9 cellular contexts compared by ENCODE assay signal in genomic region chr16:81608515-81609209, GRCh38.
DNase-seq lines count a peak whose midpoint lies in the region; ATAC-seq and TF ChIP-seq lines count a peak whose summit lies in the region.
"Had no signal": no experiment of that assay in that cellular context is flagged by ENCODE, and none has a peak within 500 bp of the region (broad histone marks: within the 10 kb centered on the region; RNA-seq: fewer than 3 reads in every experiment).

No MANE protein-coding gene starts in this region.

- no peak overlapping the region for H3K18ac ChIP-seq in IMR-90 (ENCODE audit: low read depth, low read length)

- H2BK5ac ChIP-seq in IMR-90 (ENCODE audit: low read depth, low read length, poor library complexity, severe bottlenecking) = no peak overlapping the region

- no TSS peak for BruUV-seq in IMR-90 (replicated peaks; lab: Mats Ljungman, UMichigan)

- no peaks in the 10 kb centered on the region for H3K36me3 ChIP-seq in CD4-positive, alpha-beta memory T cell (ENCODE audit: insufficient read depth, low read length)
- H3K36me3 ChIP-seq in IMR-90 (ENCODE audit: control insufficient read depth, insufficient read depth, low read length) = peaks cover 9% of the 10 kb centered on the region; the same call in 1 of the 2 replicates

- ATAC-seq in IMR-90 (ENCODE audit: low read depth) = peak; percentile 53
- ATAC-seq in HG03139 (IDR thresholded peaks at IDR 0.05; ENCODE audit: unreplicated experiment) = no peak

- H3K4me3 Mint-ChIP-seq in CD4-positive, alpha-beta memory T cell = no peak overlapping the region
- H3K4me3 Mint-ChIP-seq in neural crest cell = no peak overlapping the region
- H3K4me3 Mint-ChIP-seq in activated T-helper 1 cell treated with anti-CD3 and anti-CD28 coated beads, Interleukin-12 subunit alpha, Interleukin-12 subunit beta, Interleukin-2, Interleukin-4 antibody, amounts not matched to agents 30 ng/mL and 10 ng/mL and 1 ng/mL, durations not matched to agents 14 hours and 24 hours and 36 hours = no peak overlapping the region

- H4K8ac ChIP-seq in IMR-90 (ENCODE audit: low read depth in 2 of 2, low read length in 2 of 2) = no peak overlapping the region

- H3K56ac ChIP-seq in IMR-90 (ENCODE audit: extremely low read depth, insufficient read depth, low read length) = no peak overlapping the region

- no peak overlapping the region for H3K27ac ChIP-seq in CD4-positive, alpha-beta memory T cell (ENCODE audit: low read depth, low read length)
- H3K27ac ChIP-seq in IMR-90 (ENCODE audit: insufficient read depth, low read length) = no peak overlapping the region
- H3K27ac ChIP-seq: KMS-11 had no signal

- intact Hi-C loops in CD4-positive, alpha-beta memory T cell (cut with micrococcal nuclease) = no loop called here
- intact Hi-C loops in IMR-90 (cut with micrococcal nuclease) = loop anchor here (5.0 kb wide), 1 partner anchor 206 kb away; no protein-coding TSS in a partner anchor
- intact Hi-C loops in activated T-helper 1 cell treated with anti-CD3 and anti-CD28 coated beads, Interleukin-12 subunit alpha, Interleukin-12 subunit beta, Interleukin-2, Interleukin-4 antibody, amounts not matched to agents 30 ng/mL and 10 ng/mL and 1 ng/mL, durations not matched to agents 14 hours and 24 hours and 36 hours (cut with micrococcal nuclease) = no loop called here

- H3K9ac ChIP-seq in IMR-90 (ENCODE audit: low read depth, low read length) = no peak overlapping the region
- H3K9ac ChIP-seq: KMS-11 had no signal

- H3K4me3 ChIP-seq in CD4-positive, alpha-beta memory T cell (ENCODE audit: low read length in 2 of 2) = no peak overlapping the region
- H3K4me3 ChIP-seq in IMR-90 (ENCODE audit: insufficient read depth, low read depth, low read length) = no peak overlapping the region

- TF ChIP-seq RAD21 in IMR-90 (IDR thresholded peaks at IDR 0.05; ENCODE audit: low read length) = no peak

- no peak overlapping the region for H4K91ac ChIP-seq in IMR-90 (ENCODE audit: insufficient read depth, low read depth, low read length)

- H3K9me1 ChIP-seq in IMR-90 (ENCODE audit: insufficient read depth, low read length) = no peaks in the 10 kb centered on the region; the same call in 1 of the 2 replicates

- no peaks in the 10 kb centered on the region for H3K4me1 ChIP-seq in CD4-positive, alpha-beta memory T cell (ENCODE audit: insufficient read depth, low read length)
- H3K4me1 ChIP-seq in IMR-90 (ENCODE audit: control insufficient read depth, insufficient read depth, low read length) = peaks cover 14% of the 10 kb centered on the region

- H3K4me1 Mint-ChIP-seq in CD4-positive, alpha-beta memory T cell = peaks cover 0 to 9% (median 2%) of the 10 kb centered on the region in 4 donors
- peaks cover 48% of the 10 kb centered on the region for H3K4me1 Mint-ChIP-seq in neural crest cell
- no peaks in the 10 kb centered on the region for H3K4me1 Mint-ChIP-seq in activated T-helper 1 cell treated with anti-CD3 and anti-CD28 coated beads, Interleukin-12 subunit alpha, Interleukin-12 subunit beta, Interleukin-2, Interleukin-4 antibody, amounts not matched to agents 30 ng/mL and 10 ng/mL and 1 ng/mL, durations not matched to agents 14 hours and 24 hours and 36 hours (ENCODE audit: low read depth)

- CTCF ChIA-PET in CD4-positive, alpha-beta memory T cell (lab: Charles Lee; ENCODE audit: partially characterized antibody) = interaction anchor here (1.4 kb wide), 1 partner anchor 47 kb away, joined by 3 read pairs; no protein-coding TSS in a partner anchor
- CTCF ChIA-PET in IMR-90 (lab: Yijun Ruan, JAX) = no interaction called here

- peaks cover 13 to 36% of the 10 kb centered on the region in 2 experiments for H3K79me1 ChIP-seq in IMR-90 (ENCODE audit: low read depth in 1 of 2, low read length in 2 of 2)

- no peak for DNase-seq in CD4-positive, alpha-beta memory T cell
- DNase-seq in IMR-90 (peak; percentile 65), dedifferentiated amniotic fluid mesenchymal stem cell (ENCODE audit: extremely low spot score) (peak; percentile 53), neural crest cell (ENCODE audit: low read depth, low spot score) (no peak), cerebellum (ENCODE audit: low spot score) (no peak), HCEC 1CT (no peak)
- no peak for DNase-seq in activated T-helper 1 cell treated with anti-CD3 and anti-CD28 coated beads, Interleukin-12 subunit alpha, Interleukin-12 subunit beta, Interleukin-2, Interleukin-4 antibody, amounts not matched to agents 30 ng/mL and 10 ng/mL and 1 ng/mL, durations not matched to agents 14 hours and 24 hours and 36 hours (ENCODE audit: low spot score)

- TF ChIP-seq CTCF in IMR-90 (conservative IDR thresholded peaks at IDR 0.05; ENCODE audit: low read depth, low read length) = no peak
- TF ChIP-seq CTCF in neural crest cell (conservative IDR thresholded peaks at IDR 0.05) = no peak

- H4K5ac ChIP-seq in IMR-90 (ENCODE audit: low read depth, low read length) = no peak overlapping the region

- H3K9me3 ChIP-seq in CD4-positive, alpha-beta memory T cell (ENCODE audit: control insufficient read depth in 1 of 2, low read length in 2 of 2) = no peaks in the 10 kb centered on the region
- H3K9me3 ChIP-seq in IMR-90 (ENCODE audit: control insufficient read depth, insufficient read depth, low read length) = no peaks in the 10 kb centered on the region

- no peak overlapping the region for H3K4me2 ChIP-seq in IMR-90 (ENCODE audit: low read depth, low read length)
- H3K4me2 ChIP-seq: KMS-11 had no signal

- H2AK5ac ChIP-seq in IMR-90 (ENCODE audit: low read depth, low read length) = no peak overlapping the region

- peaks cover 17 to 42% of the 10 kb centered on the region in 2 donors for H3K36me3 Mint-ChIP-seq in CD4-positive, alpha-beta memory T cell
- H3K36me3 Mint-ChIP-seq in neural crest cell (ENCODE audit: low read depth) = peaks cover 4% of the 10 kb centered on the region
- H3K36me3 Mint-ChIP-seq in activated T-helper 1 cell treated with anti-CD3 and anti-CD28 coated beads, Interleukin-12 subunit alpha, Interleukin-12 subunit beta, Interleukin-2, Interleukin-4 antibody, amounts not matched to agents 30 ng/mL and 10 ng/mL and 1 ng/mL, durations not matched to agents 14 hours and 24 hours and 36 hours (ENCODE audit: low read depth) = peaks cover 1% of the 10 kb centered on the region

- H3K4ac ChIP-seq in IMR-90 (ENCODE audit: low read depth, low read length) = no peak overlapping the region

- WGBS in IMR-90 (ENCODE audit: extremely low coverage in 2 of 2, insufficient read length in 1 of 2), 2 experiments = 81% methylated on average over 5 of the region's 13 CpGs; no CpG with 5 or more reads in 1 of the 2 experiments

- H2AK9ac ChIP-seq in IMR-90 (replicated peaks; ENCODE audit: low read depth, low read length, poor library complexity) = no peak overlapping the region

- dilution Hi-C loops in IMR-90 (cut with HindIII; ENCODE audit: low sequenced_read_pairs, unreplicated experiment) = no loop called here

- H3K27ac Mint-ChIP-seq in CD4-positive, alpha-beta memory T cell = peak overlapping the region in 5 of 7 donors; percentile 12 to 79 (median 44)
- H3K27ac Mint-ChIP-seq in neural crest cell (ENCODE audit: unreplicated experiment) = peak overlapping the region; percentile 65
- H3K27ac Mint-ChIP-seq in activated T-helper 1 cell treated with anti-CD3 and anti-CD28 coated beads, Interleukin-12 subunit alpha, Interleukin-12 subunit beta, Interleukin-2, Interleukin-4 antibody, amounts not matched to agents 30 ng/mL and 10 ng/mL and 1 ng/mL, durations not matched to agents 14 hours and 24 hours and 36 hours = no peak overlapping the region

- no peak overlapping the region for H3K23ac ChIP-seq in IMR-90 (ENCODE audit: low read depth, low read length)

- no peaks in the 10 kb centered on the region for H3K27me3 Mint-ChIP-seq in CD4-positive, alpha-beta memory T cell
- H3K27me3 Mint-ChIP-seq in neural crest cell (ENCODE audit: low read depth) = no peaks in the 10 kb centered on the region
- no peaks in the 10 kb centered on the region for H3K27me3 Mint-ChIP-seq in activated T-helper 1 cell treated with anti-CD3 and anti-CD28 coated beads, Interleukin-12 subunit alpha, Interleukin-12 subunit beta, Interleukin-2, Interleukin-4 antibody, amounts not matched to agents 30 ng/mL and 10 ng/mL and 1 ng/mL, durations not matched to agents 14 hours and 24 hours and 36 hours (ENCODE audit: insufficient read depth)

- POLR2A ChIA-PET in CD4-positive, alpha-beta memory T cell (lab: Charles Lee; ENCODE audit: partially characterized antibody) = no interaction called here
- POLR2A ChIA-PET in IMR-90 (lab: Charles Lee; ENCODE audit: unreplicated experiment) = no interaction called here

- peaks cover 83% of the 10 kb centered on the region for H4K20me1 ChIP-seq in IMR-90 (ENCODE audit: insufficient read depth, low read length)

- H3K14ac ChIP-seq in IMR-90 (replicated peaks; ENCODE audit: low read depth, low read length) = no peak overlapping the region

- H2BK15ac ChIP-seq in IMR-90 (ENCODE audit: low read depth, low read length) = no peak overlapping the region

- in situ Hi-C loops in IMR-90 (cut with MboI; ENCODE audit: low sequenced_read_pairs) = no loop called here

- TF ChIP-seq POLR2A in IMR-90 (IDR thresholded peaks at IDR 0.05; ENCODE audit: low read depth, low read length) = no peak

- no peak overlapping the region for H2BK20ac ChIP-seq in IMR-90 (ENCODE audit: low read depth, low read length)

- H2BK120ac ChIP-seq in IMR-90 (ENCODE audit: low read depth, low read length) = no peak overlapping the region

- no peaks in the 10 kb centered on the region for H3K9me3 Mint-ChIP-seq in CD4-positive, alpha-beta memory T cell
- H3K9me3 Mint-ChIP-seq in neural crest cell = no peaks in the 10 kb centered on the region
- H3K9me3 Mint-ChIP-seq in activated T-helper 1 cell treated with anti-CD3 and anti-CD28 coated beads, Interleukin-12 subunit alpha, Interleukin-12 subunit beta, Interleukin-2, Interleukin-4 antibody, amounts not matched to agents 30 ng/mL and 10 ng/mL and 1 ng/mL, durations not matched to agents 14 hours and 24 hours and 36 hours = no peaks in the 10 kb centered on the region

- no peaks in the 10 kb centered on the region for H3K27me3 ChIP-seq in CD4-positive, alpha-beta memory T cell (ENCODE audit: insufficient read depth, low read length)
- no peaks in the 10 kb centered on the region for H3K27me3 ChIP-seq in IMR-90 (ENCODE audit: control insufficient read depth, insufficient read depth, low read length)

- H2AFZ ChIP-seq in IMR-90 (replicated peaks; ENCODE audit: low read length, poor library complexity) = no peak overlapping the region

TF ChIP-seq in IMR-90, 13 proteins besides CTCF, POLR2A, EP300 and RAD21:
- TF ChIP-seq RCOR1 (IDR thresholded peaks at IDR 0.05; ENCODE audit: insufficient replicate concordance, low read length) (no peak), CEBPB (IDR thresholded peaks at IDR 0.05; ENCODE audit: low read depth, low read length) (peak; percentile 94), MAFK (IDR thresholded peaks at IDR 0.05; ENCODE audit: low read depth, low read length) (peak; percentile 55; the same call in 1 of the 2 replicates)
TF ChIP-seq in IMR-90: peak in this region for 2.

Comparison
In these comparisons a context has a peak if more than half of its experiments do, and no peak if none do; other contexts are left out.
1. DNase-seq: peak in IMR-90 (single experiment) and dedifferentiated amniotic fluid mesenchymal stem cell (single experiment); none in CD4-positive, alpha-beta memory T cell (0 of 5), neural crest cell (single experiment), activated T-helper 1 cell treated with anti-CD3 and anti-CD28 coated beads, Interleukin-12 subunit alpha, Interleukin-12 subunit beta, Interleukin-2, Interleukin-4 antibody, amounts not matched to agents 30 ng/mL and 10 ng/mL and 1 ng/mL, durations not matched to agents 14 hours and 24 hours and 36 hours (single experiment), cerebellum (single experiment) and HCEC 1CT (single experiment).